In the genomic region with DNA sequence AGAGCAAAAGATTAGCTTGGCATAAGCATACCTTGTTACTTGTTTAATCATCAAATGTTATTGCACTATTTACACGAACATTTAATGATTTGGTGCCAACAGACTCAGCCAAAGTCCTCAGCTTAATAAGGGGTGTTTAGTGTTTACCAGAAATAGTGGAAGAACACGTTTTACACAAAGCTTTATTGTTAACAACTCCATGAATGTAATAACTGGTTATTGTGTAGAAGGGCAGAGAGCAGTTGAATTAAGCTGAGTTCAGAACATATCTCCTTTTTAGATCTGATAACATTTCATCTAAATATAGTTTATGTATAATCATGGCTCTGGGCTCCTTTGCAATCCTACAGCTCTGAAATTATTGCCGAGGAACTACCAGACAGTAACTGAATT, we compare ENCODE assay signal across 15 cellular contexts.
DNase-seq lines count a peak whose midpoint lies in the region; ATAC-seq and TF ChIP-seq lines count a peak whose summit lies in the region.
"Had no signal": no experiment of that assay in that cellular context is flagged by ENCODE, and none has a peak within 500 bp of the region (broad histone marks: within the 10 kb centered on the region; RNA-seq: fewer than 3 reads in every experiment).

No MANE protein-coding gene starts in this region.

- no peaks in the 10 kb centered on the region for H3K36me3 Mint-ChIP-seq in WTC11

- H3K4me3 Mint-ChIP-seq in WTC11: no peak overlapping the region
- H3K4me3 Mint-ChIP-seq: activated CD8-positive, alpha-beta T cell treated with anti-CD3 and anti-CD28 coated beads, Interleukin-2, amount 10 ng/mL, durations not matched to agents 7 days and 5 days; H9; stimulated activated naive CD8-positive, alpha-beta T cell treated with anti-CD3 and anti-CD28 coated beads, Interleukin-15, Interleukin-2, amounts not matched to agents 100 ng/mL and 50 ng/mL, for 24 hours had no signal

- intact Hi-C loops in Right ventricle myocardium superior (cut with DNase I): no loop called here

- peaks cover 22% of the 10 kb centered on the region for H3K4me1 ChIP-seq in fibroblast of lung (ENCODE audit: control insufficient read depth, extremely low read depth, insufficient read depth, low read length)

- TF ChIP-seq CTCF in fibroblast of lung (conservative IDR thresholded peaks at IDR 0.05 in 1 of 2, IDR thresholded peaks at IDR 0.05 in 1 of 2; ENCODE audit: low read depth in 1 of 2, low read length in 2 of 2): no peak
- TF ChIP-seq CTCF in WTC11 (IDR thresholded peaks at IDR 0.05): no peak

- CTCF ChIA-PET in WTC11 (lab: Charles Lee): interaction anchor here (1.7 kb wide), 1 partner anchor 11 kb away, joined by 11 read pairs; no protein-coding TSS in a partner anchor

- no peak for ATAC-seq in HG02981 (IDR thresholded peaks at IDR 0.05; ENCODE audit: unreplicated experiment)
- no peak for ATAC-seq in WTC11
- no peak for ATAC-seq in Right ventricle myocardium superior (ENCODE audit: poor library complexity)
- ATAC-seq: activated CD8-positive, alpha-beta T cell treated with anti-CD3 and anti-CD28 coated beads, Interleukin-2, amount 10 ng/mL, durations not matched to agents 7 days and 5 days; esophagus mucosa had no signal

- no peak overlapping the region for H3K4me3 ChIP-seq in fibroblast of lung (replicated peaks in 1 of 4; ENCODE audit: control extremely low read depth in 1 of 4, insufficient read depth in 1 of 4, low read depth in 3 of 4, low read length in 4 of 4)
- H3K4me3 ChIP-seq: coronary artery had no signal

- no peak overlapping the region for H3K27ac Mint-ChIP-seq in WTC11
- H3K27ac Mint-ChIP-seq: activated CD8-positive, alpha-beta T cell treated with anti-CD3 and anti-CD28 coated beads, Interleukin-2, amount 10 ng/mL, durations not matched to agents 7 days and 5 days; H9; stimulated activated naive CD8-positive, alpha-beta T cell treated with anti-CD3 and anti-CD28 coated beads, Interleukin-15, Interleukin-2, amounts not matched to agents 100 ng/mL and 50 ng/mL, for 24 hours had no signal

- POLR2A ChIA-PET in WTC11 (lab: Charles Lee): no interaction called here

- no peaks in the 10 kb centered on the region for H4K20me1 ChIP-seq in fibroblast of lung (ENCODE audit: control insufficient read depth, extremely low read depth, insufficient read depth, low read length)

- H3K4me2 ChIP-seq in fibroblast of lung (ENCODE audit: extremely low read depth, insufficient read depth, low read length): no peak overlapping the region
- H3K4me2 ChIP-seq: KMS-11 had no signal

- H3K36me3 ChIP-seq in fibroblast of lung (ENCODE audit: control insufficient read depth, insufficient read depth, low read length): no peaks in the 10 kb centered on the region

- H3K4me1 Mint-ChIP-seq in WTC11: peaks cover 19% of the 10 kb centered on the region

- peak; percentile 45 for DNase-seq in LoVo (ENCODE audit: low spot score)
- peak; percentile 27 for DNase-seq in NCI-H774 (lab: John Stamatoyannopoulos, UW)
- DNase-seq in fibroblast of lung (ENCODE audit: low read depth in 2 of 2): no peak
- no peak for DNase-seq in substantia nigra (lab: John Stamatoyannopoulos, UW)
- DNase-seq in WTC11 (ENCODE audit: low spot score): no peak
- DNase-seq in Right ventricle myocardium superior: no peak
- DNase-seq: activated CD8-positive, alpha-beta T cell treated with anti-CD3 and anti-CD28 coated beads, Interleukin-2, amount 10 ng/mL, durations not matched to agents 7 days and 5 days; anterior cingulate cortex; H9; head of caudate nucleus had no signal

- no peaks in the 10 kb centered on the region for H3K79me2 ChIP-seq in fibroblast of lung (ENCODE audit: control insufficient read depth, insufficient read depth, low read length)

- no peaks in the 10 kb centered on the region for H3K27me3 ChIP-seq in fibroblast of lung (ENCODE audit: control insufficient read depth, insufficient read depth, low read length)

- H3K27ac ChIP-seq in fibroblast of lung (ENCODE audit: insufficient read depth, low read length): peak overlapping the region; percentile 75
- H3K27ac ChIP-seq in substantia nigra (ENCODE audit: low read depth, low read length, poor library complexity, severe bottlenecking): peak overlapping the region; percentile 21
- H3K27ac ChIP-seq: coronary artery, KMS-11 had no signal

- no peaks in the 10 kb centered on the region for H3K9me3 Mint-ChIP-seq in WTC11
- H3K9me3 Mint-ChIP-seq: H9; stimulated activated naive CD8-positive, alpha-beta T cell treated with anti-CD3 and anti-CD28 coated beads, Interleukin-15, Interleukin-2, amounts not matched to agents 100 ng/mL and 50 ng/mL, for 24 hours had no signal

- H2AFZ ChIP-seq in fibroblast of lung (ENCODE audit: low read length): peak overlapping the region; percentile 11

- no peak overlapping the region for H3K9ac ChIP-seq in fibroblast of lung (ENCODE audit: insufficient read depth, low read length)
- H3K9ac ChIP-seq: KMS-11 had no signal

- no peaks in the 10 kb centered on the region; the same call in 1 of the 2 replicates for H3K27me3 Mint-ChIP-seq in WTC11 (ENCODE audit: low read depth)
- H3K27me3 Mint-ChIP-seq: stimulated activated naive CD8-positive, alpha-beta T cell treated with anti-CD3 and anti-CD28 coated beads, Interleukin-15, Interleukin-2, amounts not matched to agents 100 ng/mL and 50 ng/mL, for 24 hours had no signal

- no peaks in the 10 kb centered on the region for H3K9me3 ChIP-seq in fibroblast of lung (ENCODE audit: control insufficient read depth, insufficient read depth, low read depth, low read length)

TF ChIP-seq in WTC11, 78 proteins besides CTCF, POLR2A, EP300 and RAD21:
- TF ChIP-seq ELF4 (CRISPR knock-in tag; IDR thresholded peaks at IDR 0.05; ENCODE audit: low read depth) (no peak), JAZF1 (CRISPR knock-in tag; IDR thresholded peaks at IDR 0.05) (no peak), ZBTB21 (CRISPR knock-in tag; IDR thresholded peaks at IDR 0.05; ENCODE audit: borderline replicate concordance) (no peak), ATF6 (CRISPR knock-in tag; IDR thresholded peaks at IDR 0.05) (no peak), NR1H2 (CRISPR knock-in tag; IDR thresholded peaks at IDR 0.05) (no peak), ZNF138 (CRISPR knock-in tag; conservative IDR thresholded peaks at IDR 0.05) (no peak), ZNF423 (CRISPR knock-in tag; IDR thresholded peaks at IDR 0.05) (no peak), ATF1 (CRISPR knock-in tag; IDR thresholded peaks at IDR 0.05) (no peak), HMGXB4 (CRISPR knock-in tag; IDR thresholded peaks at IDR 0.05) (no peak), ZNF263 (CRISPR knock-in tag; IDR thresholded peaks at IDR 0.05; ENCODE audit: low read depth) (no peak)

Comparison
In these comparisons a context has a peak if more than half of its experiments do, and no peak if none do; other contexts are left out.
1. DNase-seq: peak in LoVo (single experiment) and NCI-H774 (single experiment); none in fibroblast of lung (0 of 2), substantia nigra (0 of 49), WTC11 (single experiment) and Right ventricle myocardium superior (single experiment).